ENCODE assay signal across 8 cellular contexts in genomic region chr15:81023483-81024264, GRCh38. TPM values are rescaled to one million over a fixed set of nuclear protein-coding genes. Genes with fewer than 3 reads are reported as not detected.
DNase-seq lines count a peak whose midpoint lies in the region; ATAC-seq and TF ChIP-seq lines count a peak whose summit lies in the region.

No MANE protein-coding gene starts in this region.

- no peaks in the 10 kb centered on the region for H3K36me3 ChIP-seq in rectal smooth muscle tissue (ENCODE audit: control insufficient read depth, insufficient read depth, low read length)

- H3K9me3 Mint-ChIP-seq in activated T-helper 2 cell treated with anti-CD3 and anti-CD28 coated beads, Interferon-gamma antibody, Interleukin-2, Interleukin-4, amounts not matched to agents 10 μg/mL and 5 μg/mL and 100 μg/mL, durations not matched to agents 14 hours and 24 hours and 36 hours = no peaks in the 10 kb centered on the region

- no peaks in the 10 kb centered on the region for H3K27me3 Mint-ChIP-seq in activated T-helper 2 cell treated with anti-CD3 and anti-CD28 coated beads, Interferon-gamma antibody, Interleukin-2, Interleukin-4, amounts not matched to agents 10 μg/mL and 5 μg/mL and 100 μg/mL, durations not matched to agents 14 hours and 24 hours and 36 hours (ENCODE audit: low read depth)

- H3K9ac ChIP-seq in rectal smooth muscle tissue (ENCODE audit: low read length) = no peak overlapping the region

- H3K27ac ChIP-seq in rectal smooth muscle tissue (ENCODE audit: low read depth, low read length) = peak overlapping the region; percentile 26

- no peaks in the 10 kb centered on the region for H3K36me3 Mint-ChIP-seq in activated T-helper 2 cell treated with anti-CD3 and anti-CD28 coated beads, Interferon-gamma antibody, Interleukin-2, Interleukin-4, amounts not matched to agents 10 μg/mL and 5 μg/mL and 100 μg/mL, durations not matched to agents 14 hours and 24 hours and 36 hours (ENCODE audit: low read depth)

- H3K27me3 ChIP-seq in rectal smooth muscle tissue (ENCODE audit: control insufficient read depth, insufficient read depth, low read length) = no peaks in the 10 kb centered on the region

- ATAC-seq in HG03575 (IDR thresholded peaks at IDR 0.05; ENCODE audit: extremely low read depth, insufficient number of reproducible peaks, low FRiP score, unreplicated experiment) (peak; percentile 84), Right ventricle myocardium inferior (peak; percentile 97)

- intact Hi-C loops in activated T-helper 2 cell treated with anti-CD3 and anti-CD28 coated beads, Interferon-gamma antibody, Interleukin-2, Interleukin-4, amounts not matched to agents 10 μg/mL and 5 μg/mL and 100 μg/mL, durations not matched to agents 14 hours and 24 hours and 36 hours (cut with micrococcal nuclease) = loop anchor here (1.0 to 5.0 kb wide), 4 partner anchors 9 to 273 kb away; partner anchors contain the start of gene MESD
- intact Hi-C loops in Right ventricle myocardium inferior (cut with DNase I) = no loop called here

- no peak overlapping the region for H3K4me3 ChIP-seq in rectal smooth muscle tissue (ENCODE audit: low read length)

- no peak for TF ChIP-seq CTCF in GM20000 (IDR thresholded peaks at IDR 0.05; ENCODE audit: extremely low read depth, missing control alignments)

- peak; percentile 10 for DNase-seq in ELF-1 (ENCODE audit: low read depth, low spot score)
- DNase-seq in GM20000 (ENCODE audit: low spot score) = peak; percentile 81
- DNase-seq in activated T-helper 2 cell treated with anti-CD3 and anti-CD28 coated beads, Interferon-gamma antibody, Interleukin-2, Interleukin-4, amounts not matched to agents 10 μg/mL and 5 μg/mL and 100 μg/mL, durations not matched to agents 14 hours and 24 hours and 36 hours (ENCODE audit: low spot score) = peak; percentile 34
- peak; percentile 89 for DNase-seq in Right ventricle myocardium inferior (ENCODE audit: missing footprints)
- no peak for DNase-seq in NCI-H524 treated with DMSO at 0.1 percent for 48 hours (lab: John Stamatoyannopoulos, UW)
- DNase-seq in SW480 (ENCODE audit: low spot score) = no peak

- peaks cover 35% of the 10 kb centered on the region for H3K4me1 Mint-ChIP-seq in activated T-helper 2 cell treated with anti-CD3 and anti-CD28 coated beads, Interferon-gamma antibody, Interleukin-2, Interleukin-4, amounts not matched to agents 10 μg/mL and 5 μg/mL and 100 μg/mL, durations not matched to agents 14 hours and 24 hours and 36 hours (ENCODE audit: low read depth)

- peak overlapping the region; percentile 10 for H3K4me3 Mint-ChIP-seq in activated T-helper 2 cell treated with anti-CD3 and anti-CD28 coated beads, Interferon-gamma antibody, Interleukin-2, Interleukin-4, amounts not matched to agents 10 μg/mL and 5 μg/mL and 100 μg/mL, durations not matched to agents 14 hours and 24 hours and 36 hours (ENCODE audit: low read depth)

- no peaks in the 10 kb centered on the region for H3K4me1 ChIP-seq in rectal smooth muscle tissue (ENCODE audit: control insufficient read depth, insufficient read depth, low read length)

- H3K27ac Mint-ChIP-seq in activated T-helper 2 cell treated with anti-CD3 and anti-CD28 coated beads, Interferon-gamma antibody, Interleukin-2, Interleukin-4, amounts not matched to agents 10 μg/mL and 5 μg/mL and 100 μg/mL, durations not matched to agents 14 hours and 24 hours and 36 hours = peak overlapping the region; percentile 92

RNA-seq across cellular contexts. Expression of gene TLNRD1, which starts 23.0 kb away (rescaled TPM):
- total RNA-seq in activated T-helper 2 cell treated with anti-CD3 and anti-CD28 coated beads, Interferon-gamma antibody, Interleukin-2, Interleukin-4, amounts not matched to agents 10 μg/mL and 5 μg/mL and 100 μg/mL, durations not matched to agents 14 hours and 24 hours and 36 hours = 18.5 and 19.1 TPM in 2 replicates
- 7.1 TPM for total RNA-seq in Right ventricle myocardium inferior

RNA-seq across cellular contexts. Expression of gene MESD, which starts 34.1 kb away (rescaled TPM):
- total RNA-seq in activated T-helper 2 cell treated with anti-CD3 and anti-CD28 coated beads, Interferon-gamma antibody, Interleukin-2, Interleukin-4, amounts not matched to agents 10 μg/mL and 5 μg/mL and 100 μg/mL, durations not matched to agents 14 hours and 24 hours and 36 hours = 27.0 and 28.6 TPM in 2 replicates
- 14.0 TPM for total RNA-seq in Right ventricle myocardium inferior

Comparison
In these comparisons a context has a peak if more than half of its experiments do, and no peak if none do; other contexts are left out.
1. DNase-seq: peak in ELF-1 (single experiment), GM20000 (single experiment), activated T-helper 2 cell treated with anti-CD3 and anti-CD28 coated beads, Interferon-gamma antibody, Interleukin-2, Interleukin-4, amounts not matched to agents 10 μg/mL and 5 μg/mL and 100 μg/mL, durations not matched to agents 14 hours and 24 hours and 36 hours (single experiment) and Right ventricle myocardium inferior (single experiment); none in NCI-H524 treated with DMSO at 0.1 percent for 48 hours (single experiment) and SW480 (single experiment).